ENCODE assay signal across 27 cellular contexts in genomic region chr3:66504761-66505641, GRCh38. TPM values are rescaled to one million over a fixed set of nuclear protein-coding genes. Genes with fewer than 3 reads are reported as not detected.
A peak's percentile ranks its signal among the peaks of the same experiment; 100 is the strongest.
DNase-seq lines count a peak whose midpoint lies in the region; ATAC-seq and TF ChIP-seq lines count a peak whose summit lies in the region.
"Had no signal": no experiment of that assay in that cellular context is flagged by ENCODE, and none has a peak within 500 bp of the region (broad histone marks: within the 10 kb centered on the region; RNA-seq: fewer than 3 reads in every experiment).

No MANE protein-coding gene starts in this region.

- no peaks in the 10 kb centered on the region for H3K9me3 Mint-ChIP-seq in progenitor cell of endocrine pancreas (ENCODE audit: low read depth)
- H3K9me3 Mint-ChIP-seq: activated T-helper 1 cell treated with anti-CD3 and anti-CD28 coated beads, Interleukin-12 subunit alpha, Interleukin-12 subunit beta, Interleukin-2, Interleukin-4 antibody, amounts not matched to agents 30 ng/mL and 10 ng/mL and 1 ng/mL, durations not matched to agents 14 hours and 24 hours and 36 hours; CD4-positive, alpha-beta memory T cell; natural killer cell; stimulated activated naive B cell treated with anti-CD40 and anti-IgM and Interleukin-4, amounts not matched to agents 10 μg/mL and 1 μg/mL and 100 μg/mL, for 72 hours; T-helper 1 cell treated with Interleukin-12 subunit alpha and Interleukin-12 subunit beta and Interleukin-4 antibody, amounts not matched to agents 30 μg/mL and 1 μg/mL, for 36 hours had no signal

- no peaks in the 10 kb centered on the region for H3K36me3 ChIP-seq in left ventricle myocardium inferior
- H3K36me3 ChIP-seq: breast epithelium, left lung had no signal

- H3K36me3 Mint-ChIP-seq in progenitor cell of endocrine pancreas (ENCODE audit: insufficient read depth), result no peaks in the 10 kb centered on the region
- H3K36me3 Mint-ChIP-seq: natural killer cell had no signal

- H3K27me3 ChIP-seq in left ventricle myocardium inferior (ENCODE audit: low read depth), result no peaks in the 10 kb centered on the region
- H3K27me3 ChIP-seq: breast epithelium, left lung had no signal

- peaks cover 16% of the 10 kb centered on the region for H3K27me3 Mint-ChIP-seq in progenitor cell of endocrine pancreas
- H3K27me3 Mint-ChIP-seq: CD4-positive, alpha-beta memory T cell had no signal

- peak overlapping the region; percentile 53 for H3K27ac ChIP-seq in left ventricle myocardium inferior (replicated peaks)
- H3K27ac ChIP-seq: breast epithelium, GM23248, left lung had no signal

- H3K4me3 Mint-ChIP-seq in progenitor cell of endocrine pancreas (ENCODE audit: low read depth), result no peak overlapping the region
- H3K4me3 Mint-ChIP-seq: activated T-helper 1 cell treated with anti-CD3 and anti-CD28 coated beads, Interleukin-12 subunit alpha, Interleukin-12 subunit beta, Interleukin-2, Interleukin-4 antibody, amounts not matched to agents 30 ng/mL and 10 ng/mL and 1 ng/mL, durations not matched to agents 14 hours and 24 hours and 36 hours; CD4-positive, alpha-beta memory T cell; natural killer cell; stimulated activated naive B cell treated with anti-CD40 and anti-IgM and Interleukin-4, amounts not matched to agents 10 μg/mL and 1 μg/mL and 100 μg/mL, for 72 hours; T-helper 1 cell treated with Interleukin-12 subunit alpha and Interleukin-12 subunit beta and Interleukin-4 antibody, amounts not matched to agents 30 μg/mL and 1 μg/mL, for 36 hours had no signal

- peak overlapping the region; percentile 81 for H3K27ac Mint-ChIP-seq in progenitor cell of endocrine pancreas
- H3K27ac Mint-ChIP-seq: activated T-helper 1 cell treated with anti-CD3 and anti-CD28 coated beads, Interleukin-12 subunit alpha, Interleukin-12 subunit beta, Interleukin-2, Interleukin-4 antibody, amounts not matched to agents 30 ng/mL and 10 ng/mL and 1 ng/mL, durations not matched to agents 14 hours and 24 hours and 36 hours; CD4-positive, alpha-beta memory T cell; natural killer cell; stimulated activated naive B cell treated with anti-CD40 and anti-IgM and Interleukin-4, amounts not matched to agents 10 μg/mL and 1 μg/mL and 100 μg/mL, for 72 hours; T-helper 1 cell treated with Interleukin-12 subunit alpha and Interleukin-12 subunit beta and Interleukin-4 antibody, amounts not matched to agents 30 μg/mL and 1 μg/mL, for 36 hours had no signal

- peaks cover 28% of the 10 kb centered on the region for H3K4me1 Mint-ChIP-seq in progenitor cell of endocrine pancreas (ENCODE audit: low read depth)

- DNase-seq in left ventricle myocardium inferior, result no peak
- DNase-seq in left ventricle myocardium superior, result no peak
- no peak for DNase-seq in left colon
- DNase-seq in progenitor cell of endocrine pancreas (ENCODE audit: low spot score, unreplicated experiment), result no peak
- DNase-seq in NOMO-1 treated with dmso at 0.1 percent for 144 hours (lab: John Stamatoyannopoulos, UW; ENCODE audit: unreplicated experiment), result no peak
- DNase-seq in T-helper 1 cell, result no peak
- DNase-seq: activated CD4-positive, alpha-beta T cell treated with anti-CD3 and anti-CD28 coated beads, Interleukin-2, amount 50 U/mL, for 4 hours; activated naive CD4-positive, alpha-beta T cell treated with anti-CD3 and anti-CD28 coated beads, Interleukin-2, amount 50 U/mL, for 16 hours; amniotic stem cell; CD4-positive, alpha-beta memory T cell; DMS 273 treated with DMSO at 0.1 percent for 48 hours; effector CD8-positive, alpha-beta T cell; erythroblast; GM23248; IMR-90; left lung; natural killer cell; NCI-H1092 treated with DMSO at 0.1 percent for 48 hours; NCI-H2029; NCI-H526; right cardiac atrium; stimulated activated naive B cell treated with anti-CD40 and anti-IgM and Interleukin-4, amounts not matched to agents 10 μg/mL and 1 μg/mL and 100 μg/mL, for 72 hours had no signal

- intact Hi-C loops in left ventricle myocardium inferior (cut with micrococcal nuclease) (loop anchor here (5.0 kb wide), 1 partner anchor 53 kb away; no protein-coding TSS in a partner anchor), left ventricle myocardium superior (cut with micrococcal nuclease) (no loop called here), left colon (cut with DNase I, micrococcal nuclease) (no loop called here)

- no peak overlapping the region for H3K4me3 ChIP-seq in left ventricle myocardium inferior
- H3K4me3 ChIP-seq: breast epithelium, GM23248, left lung had no signal

- H3K9me3 ChIP-seq in left ventricle myocardium inferior (replicated peaks), result no peaks in the 10 kb centered on the region
- H3K9me3 ChIP-seq: breast epithelium, left lung had no signal

- ATAC-seq in left ventricle myocardium superior, result no peak
- peak; percentile 10 for ATAC-seq in left colon
- ATAC-seq in HG03442 (IDR thresholded peaks at IDR 0.05; ENCODE audit: unreplicated experiment), result no peak
- no peak for ATAC-seq in HG03571 (IDR thresholded peaks at IDR 0.05; ENCODE audit: unreplicated experiment)
- ATAC-seq: left lung; natural killer cell; right cardiac atrium; stimulated activated naive B cell treated with anti-CD40 and anti-IgM and Interleukin-4, amounts not matched to agents 10 μg/mL and 1 μg/mL and 100 μg/mL, for 72 hours had no signal

- peaks cover 25% of the 10 kb centered on the region for H3K4me1 ChIP-seq in left ventricle myocardium inferior
- H3K4me1 ChIP-seq: breast epithelium had no signal

- TF ChIP-seq CTCF in left ventricle myocardium inferior (IDR thresholded peaks at IDR 0.05; ENCODE audit: borderline replicate concordance) (no peak), progenitor cell of endocrine pancreas (IDR thresholded peaks at IDR 0.05; ENCODE audit: unreplicated experiment) (no peak)

RNA-seq across cellular contexts. Expression of gene LRIG1, which starts 4.2 kb away (rescaled TPM):
- total RNA-seq in left ventricle myocardium inferior (137 TPM), left ventricle myocardium superior (104 TPM), left colon (10 to 100 TPM; 55.4 to 57.0 TPM), progenitor cell of endocrine pancreas (31.4 and 32.4 TPM in 2 replicates)
